ENCODE assay signal across 8 cellular contexts in genomic region chrX:283115-283845, GRCh38. TPM values are rescaled to one million over a fixed set of nuclear protein-coding genes. Genes with fewer than 3 reads are reported as not detected.
DNase-seq lines count a peak whose midpoint lies in the region; ATAC-seq and TF ChIP-seq lines count a peak whose summit lies in the region.

No MANE protein-coding gene starts in this region.

- peak overlapping the region; percentile 45 for H2AFZ ChIP-seq in neural cell (ENCODE audit: low read depth, low read length)

- no peaks in the 10 kb centered on the region for H3K9me3 ChIP-seq in neural cell (ENCODE audit: low read length)

- peak overlapping the region; percentile 69 for H3K9ac ChIP-seq in neural cell (ENCODE audit: low read length)

- peaks cover 9% of the 10 kb centered on the region for H3K36me3 ChIP-seq in neural cell (ENCODE audit: insufficient read depth, low read length)

- TF ChIP-seq CTCF in C4-2B (conservative IDR thresholded peaks at IDR 0.05) (no peak), fibroblast of mammary gland (conservative IDR thresholded peaks at IDR 0.05; ENCODE audit: control insufficient read depth, insufficient read depth, low read depth, low read length) (no peak), neural cell (IDR thresholded peaks at IDR 0.05; ENCODE audit: poor library complexity, severe bottlenecking) (no peak)

- H3F3A ChIP-seq in neural cell (ENCODE audit: insufficient read depth, low read length, poor library complexity, severe bottlenecking), result no peaks in the 10 kb centered on the region

- no peak for TF ChIP-seq EP300 in neural cell (conservative IDR thresholded peaks at IDR 0.05; ENCODE audit: poor library complexity, severe bottlenecking)

- no peaks in the 10 kb centered on the region for H3K27me3 ChIP-seq in neural cell (ENCODE audit: insufficient read depth, low read depth, low read length)

- H3K79me2 ChIP-seq in neural cell (replicated peaks; ENCODE audit: insufficient read depth, low read length), result peaks cover 2% of the 10 kb centered on the region

- TF ChIP-seq RAD21 in neural cell (conservative IDR thresholded peaks at IDR 0.05), result no peak

- peak; percentile 100 for ATAC-seq in GM21360 (IDR thresholded peaks at IDR 0.05; ENCODE audit: unreplicated experiment)

- H4K20me1 ChIP-seq in neural cell (ENCODE audit: insufficient read depth), result no peaks in the 10 kb centered on the region

- H3K9me2 ChIP-seq in neural cell (ENCODE audit: insufficient read depth, low read length), result no peaks in the 10 kb centered on the region

- DNase-seq in HT1080 (ENCODE audit: low read depth) (peak; percentile 87), fibroblast of mammary gland (ENCODE audit: low read depth) (peak; percentile 85), stromal cell of bone marrow (ENCODE audit: low read depth) (peak; percentile 77), NCI-H187 treated with DMSO at 0.1 percent for 48 hours (lab: John Stamatoyannopoulos, UW) (no peak)
- peak; percentile 88 for DNase-seq in activated CD8-positive, alpha-beta memory T cell treated with anti-CD3 and anti-CD28 coated beads, Interleukin-2, amount 50 U/mL, for 4 hours

- H3K27ac ChIP-seq in C4-2B, result peak overlapping the region; percentile 36; the same call in 1 of the 2 replicates
- H3K27ac ChIP-seq in neural cell (ENCODE audit: low read length), result peak overlapping the region; percentile 60

- H3K4me3 ChIP-seq in fibroblast of mammary gland (ENCODE audit: control insufficient read depth, low read depth, low read length), result peak overlapping the region; percentile 70
- H3K4me3 ChIP-seq in neural cell (ENCODE audit: low read length), result peak overlapping the region; percentile 73

- peak overlapping the region; percentile 30 for H3K4me2 ChIP-seq in neural cell (ENCODE audit: low read length)

TF ChIP-seq in neural cell, 6 proteins besides CTCF, POLR2A, EP300 and RAD21:
- TF ChIP-seq SMC3 (conservative IDR thresholded peaks at IDR 0.05; ENCODE audit: poor library complexity), result peak; percentile 26
- TF ChIP-seq EZH2 (IDR thresholded peaks at IDR 0.05; ENCODE audit: borderline replicate concordance, insufficient read depth, low read length, poor library complexity, severe bottlenecking), result no peak
- TF ChIP-seq MXI1 (conservative IDR thresholded peaks at IDR 0.05; ENCODE audit: poor library complexity, severe bottlenecking), result peak; percentile 83
- no peak for TF ChIP-seq TAF1 (IDR thresholded peaks at IDR 0.05; ENCODE audit: low read depth)
- TF ChIP-seq POLR2AphosphoS5 (IDR thresholded peaks at IDR 0.05), result peak; percentile 23

RNA-seq across cellular contexts. Expression of gene PLCXD1, which starts 2.1 kb away (rescaled TPM):
- total RNA-seq in HT1080 (2014; rRNA removed; shearing (Covaris generic)), result 19.0 and 19.9 TPM in 2 replicates
- polyA plus RNA-seq in HT1080 (2015; cell fraction: cytosol; rRNA removed), result 11.2 and 11.8 TPM in 2 replicates
- polyA plus RNA-seq in HT1080 (2015; cell fraction: nucleus; rRNA removed), result 85.0 and 97.6 TPM in 2 replicates
- polyA plus RNA-seq in neural cell, result 24.6 and 30.1 TPM in 2 replicates
- 24.1 and 26.3 TPM in 2 replicates for polyA minus RNA-seq in neural cell

RNA-seq across cellular contexts. Expression of gene GTPBP6, which starts 35.3 kb away (rescaled TPM):
- total RNA-seq in HT1080 (2014; rRNA removed; shearing (Covaris generic)), result 56.4 and 60.2 TPM in 2 replicates
- polyA plus RNA-seq in HT1080 (2015; cell fraction: cytosol; rRNA removed), result 47.9 and 49.3 TPM in 2 replicates
- 45.0 and 47.1 TPM in 2 replicates for polyA plus RNA-seq in HT1080 (2015; cell fraction: nucleus; rRNA removed)
- polyA plus RNA-seq in neural cell, result 23.6 and 35.6 TPM in 2 replicates
- 19.1 and 23.1 TPM in 2 replicates for polyA minus RNA-seq in neural cell
